ENCODE assay signal across 8 cellular contexts in the genomic region with DNA sequence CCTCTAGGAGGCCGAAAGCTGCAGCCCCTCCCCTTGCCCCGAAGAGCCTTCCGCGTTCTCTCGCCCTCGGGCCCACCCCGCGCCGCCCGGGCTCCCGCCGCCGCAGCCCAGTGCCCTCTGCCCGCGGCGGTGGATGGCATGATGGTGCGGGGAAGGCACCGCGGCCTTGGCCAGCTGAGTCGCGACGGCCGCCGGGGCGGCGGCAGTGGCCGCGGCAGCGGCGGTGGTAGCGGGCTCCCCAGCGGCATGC. TPM values are rescaled to one million over a fixed set of nuclear protein-coding genes. Genes with fewer than 3 reads are reported as not detected.
DNase-seq lines count a peak whose midpoint lies in the region; ATAC-seq lines count a peak whose summit lies in the region.

No MANE protein-coding gene starts in this region.

- H3K27ac Mint-ChIP-seq in dendritic cell treated with granulocyte-macrophage colony-stimulating factor and Interleukin-4, amounts not matched to agents 40 ng/mL and 50 ng/mL, for 4 days, result peak overlapping the region; percentile 95

- H3K9me3 ChIP-seq in mononuclear cell (ENCODE audit: low read depth, low read length) (no peaks in the 10 kb centered on the region), aorta (ENCODE audit: control insufficient read depth, low read length) (no peaks in the 10 kb centered on the region)

- intact Hi-C loops in Right ventricle myocardium inferior (cut with DNase I) (no loop called here), cardiac septum (cut with DNase I) (loop anchor here (1.0 kb wide), 1 partner anchor 97 kb away; no protein-coding TSS in a partner anchor), aorta (cut with DNase I) (loop anchor here (5.0 to 10.0 kb wide), 2 partner anchors 265 to 333 kb away; no protein-coding TSS in a partner anchor)
- intact Hi-C loops in dendritic cell treated with granulocyte-macrophage colony-stimulating factor and Interleukin-4, amounts not matched to agents 40 ng/mL and 50 ng/mL, for 4 days (cut with micrococcal nuclease), result loop anchor here (5.0 kb wide), 1 partner anchor 265 kb away; no protein-coding TSS in a partner anchor

- peaks cover 0 to 3% of the 10 kb centered on the region in 2 donors for H3K36me3 ChIP-seq in aorta (ENCODE audit: control insufficient read depth in 1 of 2, insufficient read depth in 2 of 2, low read length in 1 of 2)

- DNase-seq in Right ventricle myocardium inferior (ENCODE audit: missing footprints) (no peak), cardiac septum (ENCODE audit: low spot score) (no peak), aorta (no peak), putamen (ENCODE audit: low spot score) (no peak), glomerular visceral epithelial cell (ENCODE audit: extremely low spot score) (no peak), NCI-H69 (lab: John Stamatoyannopoulos, UW) (no peak)

- H3K27me3 ChIP-seq in mononuclear cell (ENCODE audit: insufficient read depth, low read length), result no peaks in the 10 kb centered on the region
- no peaks in the 10 kb centered on the region for H3K27me3 ChIP-seq in aorta (ENCODE audit: control insufficient read depth in 1 of 2, insufficient read depth in 2 of 2, low read length in 1 of 2)

- H3K9me3 Mint-ChIP-seq in dendritic cell treated with granulocyte-macrophage colony-stimulating factor and Interleukin-4, amounts not matched to agents 40 ng/mL and 50 ng/mL, for 4 days, result no peaks in the 10 kb centered on the region

- WGBS in aorta, 2 donors, result 0 to 1% methylated on average over 26 to 32 of the region's 32 CpGs

- H3K4me3 ChIP-seq in mononuclear cell (ENCODE audit: low read length) (peak overlapping the region; percentile 82), aorta (ENCODE audit: low read length in 2 of 2) (peak overlapping the region; percentile 81 to 91)

- peak; percentile 9 for ATAC-seq in Right ventricle myocardium inferior
- peak; percentile 44 for ATAC-seq in aorta (ENCODE audit: low FRiP score)

- peaks cover 37% of the 10 kb centered on the region for H3K4me1 ChIP-seq in mononuclear cell (ENCODE audit: insufficient read depth, low read length)
- H3K4me1 ChIP-seq in aorta (ENCODE audit: control insufficient read depth in 1 of 2, insufficient read depth in 2 of 2, low read length in 2 of 2), result peaks cover 0 to 5% of the 10 kb centered on the region in 2 donors

- no peak overlapping the region for H3K27ac ChIP-seq in aorta (ENCODE audit: low read depth in 1 of 2, low read length in 2 of 2)

- H3K36me3 Mint-ChIP-seq in dendritic cell treated with granulocyte-macrophage colony-stimulating factor and Interleukin-4, amounts not matched to agents 40 ng/mL and 50 ng/mL, for 4 days (ENCODE audit: low read depth), result peaks cover 48% of the 10 kb centered on the region

- peaks cover 42% of the 10 kb centered on the region for H3K4me1 Mint-ChIP-seq in dendritic cell treated with granulocyte-macrophage colony-stimulating factor and Interleukin-4, amounts not matched to agents 40 ng/mL and 50 ng/mL, for 4 days (ENCODE audit: low read depth)

- no peaks in the 10 kb centered on the region for H3K27me3 Mint-ChIP-seq in dendritic cell treated with granulocyte-macrophage colony-stimulating factor and Interleukin-4, amounts not matched to agents 40 ng/mL and 50 ng/mL, for 4 days

- peak overlapping the region; percentile 83 for H3K4me3 Mint-ChIP-seq in dendritic cell treated with granulocyte-macrophage colony-stimulating factor and Interleukin-4, amounts not matched to agents 40 ng/mL and 50 ng/mL, for 4 days

RNA-seq across cellular contexts. Expression of gene TLNRD1, which starts 1.2 kb away (rescaled TPM):
- total RNA-seq in Right ventricle myocardium inferior (7.1 TPM), cardiac septum (7.3 TPM), mononuclear cell (21.3 TPM), aorta (10 to 100 TPM; 15.7 to 24.4 TPM)
- polyA plus RNA-seq in aorta, result 1 to 10 TPM; 1.6 to 4.3 TPM

RNA-seq across cellular contexts. Expression of gene MESD, which starts 12.3 kb away (rescaled TPM):
- total RNA-seq in Right ventricle myocardium inferior, result 14.0 TPM
- total RNA-seq in cardiac septum, result 12.5 TPM
- 8.6 TPM for total RNA-seq in mononuclear cell
- 10 to 100 TPM; 27.0 to 31.0 TPM for total RNA-seq in aorta
- 10 to 100 TPM; 11.2 to 13.3 TPM for polyA plus RNA-seq in aorta
